Comparison of ENCODE assay signal across 11 cellular contexts in genomic region chr17:14510136-14510535, GRCh38.
"Had no signal": no experiment of that assay in that cellular context is flagged by ENCODE, and none has a peak within 500 bp of the region (broad histone marks: within the 10 kb centered on the region; RNA-seq: fewer than 3 reads in every experiment).

No MANE protein-coding gene starts in this region.

- ATAC-seq: activated naive CD4-positive, alpha-beta T cell treated with anti-CD3 and anti-CD28 coated beads, Interleukin-2, amount 50 U/mL, for 72 hours; lower lobe of right lung; stimulated activated naive CD8-positive, alpha-beta T cell treated with anti-CD3 and anti-CD28 coated beads, Interleukin-15, Interleukin-2, amounts not matched to agents 100 U/mL and 50 U/mL, for 24 hours had no signal

- H3K4me3 ChIP-seq: esophagus squamous epithelium, lower lobe of right lung, tibial nerve, uterus had no signal

- DNase-seq: activated CD4-positive, CD25-positive, alpha-beta regulatory T cell treated with anti-CD3 and anti-CD28 coated beads, Interleukin-2, amount 50 U/mL, for 72 hours; activated gamma-delta T cell; effector CD8-positive, alpha-beta T cell; esophagus squamous epithelium; hypothalamus; lower lobe of right lung; stimulated activated naive CD8-positive, alpha-beta T cell treated with anti-CD3 and anti-CD28 coated beads, Interleukin-15, Interleukin-2, amounts not matched to agents 100 U/mL and 50 U/mL, for 24 hours; T-helper 2 cell; uterus had no signal
